21 cellular contexts compared by ENCODE assay signal in the genomic region with DNA sequence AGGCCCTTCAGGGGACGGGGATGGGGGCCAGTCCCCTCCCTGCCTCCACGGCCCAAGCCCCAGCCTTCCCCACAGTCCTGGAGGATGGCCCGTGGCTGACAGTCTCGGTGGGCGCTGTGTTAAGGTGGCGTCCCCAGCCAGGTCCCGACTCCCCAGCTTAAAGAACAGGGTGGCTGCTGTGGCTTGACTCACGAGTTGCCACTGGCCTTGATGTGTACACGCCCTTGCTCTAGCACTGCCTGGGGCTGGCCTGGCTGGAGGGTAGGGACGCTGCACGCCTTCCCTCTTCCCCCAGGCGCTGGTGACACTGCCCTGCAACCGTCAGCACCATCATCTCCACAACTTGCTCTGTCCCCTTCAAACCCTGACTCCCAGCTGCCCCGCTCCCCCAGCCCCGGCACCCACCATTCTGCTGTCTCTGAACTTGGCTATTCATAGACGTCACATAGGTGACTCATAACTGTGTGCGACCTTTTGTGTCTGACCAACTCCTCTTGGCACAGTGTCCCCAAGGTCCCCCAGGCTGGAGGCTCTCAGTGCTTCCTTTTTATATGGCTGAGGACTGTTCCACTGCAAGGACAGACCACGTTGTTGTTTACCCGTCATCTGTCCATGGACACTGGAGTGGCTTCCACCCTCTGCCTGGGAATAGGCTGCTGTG. TPM values are rescaled to one million over a fixed set of nuclear protein-coding genes. Genes with fewer than 3 reads are reported as not detected.
DNase-seq lines count a peak whose midpoint lies in the region; ATAC-seq and TF ChIP-seq lines count a peak whose summit lies in the region.
"Had no signal": no experiment of that assay in that cellular context is flagged by ENCODE, and none has a peak within 500 bp of the region (broad histone marks: within the 10 kb centered on the region; RNA-seq: fewer than 3 reads in every experiment).

No MANE protein-coding gene starts in this region.

- TF ChIP-seq CTCF in glutamatergic neuron (IDR thresholded peaks at IDR 0.05; ENCODE audit: partially characterized antibody, unreplicated experiment) = no peak
- no peak for TF ChIP-seq CTCF in type B pancreatic cell (conservative IDR thresholded peaks at IDR 0.05)

- H3K27ac Mint-ChIP-seq in glutamatergic neuron (ENCODE audit: unreplicated experiment) (peak overlapping the region; percentile 38), type B pancreatic cell (peak overlapping the region; percentile 66)

- no peak overlapping the region for H3K9ac ChIP-seq in SK-N-MC (ENCODE audit: insufficient read length)
- H3K9ac ChIP-seq: KMS-11 had no signal

- no peak for DNase-seq in Right ventricle myocardium inferior (ENCODE audit: missing footprints)
- no peak for DNase-seq in cardiac septum (ENCODE audit: low spot score)
- no peak for DNase-seq in SK-N-MC (ENCODE audit: low read depth, low spot score)
- no peak for DNase-seq in glutamatergic neuron
- DNase-seq in type B pancreatic cell (ENCODE audit: extremely low spot score, unreplicated experiment) = no peak
- no peak for DNase-seq in ACHN
- no peak for DNase-seq in hippocampal formation (lab: John Stamatoyannopoulos, UW)
- DNase-seq: activated CD4-positive, alpha-beta T cell treated with anti-CD3 and anti-CD28 coated beads for 1 hour; activated CD8-positive, alpha-beta memory T cell treated with anti-CD3 and anti-CD28 coated beads, Interleukin-2, amount 50 U/mL, for 4 hours; activated naive CD4-positive, alpha-beta T cell treated with Interleukin-2 at 50 U/mL for 16 hours; cortex of kidney; foreskin keratinocyte; NCI-H1105; NCI-H2171; NCI-H69; retina; T-helper 9 cell had no signal

- H3K4me3 Mint-ChIP-seq in glutamatergic neuron (ENCODE audit: unreplicated experiment) = peak overlapping the region; percentile 46
- H3K4me3 Mint-ChIP-seq in type B pancreatic cell = no peak overlapping the region

- no peaks in the 10 kb centered on the region for H3K36me3 Mint-ChIP-seq in glutamatergic neuron (ENCODE audit: unreplicated experiment)
- H3K36me3 Mint-ChIP-seq in type B pancreatic cell = no peaks in the 10 kb centered on the region

- H3K4me1 Mint-ChIP-seq in glutamatergic neuron (ENCODE audit: low read depth, unreplicated experiment) (peaks cover 11% of the 10 kb centered on the region), type B pancreatic cell (ENCODE audit: unreplicated experiment) (peaks cover 7% of the 10 kb centered on the region)

- in situ Hi-C loops in ACHN (cut with HindIII; ENCODE audit: low pct_ligation_motif_present, low pct_unique_long_range_greater_than_20kb, low sequenced_read_pairs) = no loop called here

- H3K9me3 Mint-ChIP-seq in glutamatergic neuron (ENCODE audit: unreplicated experiment) (peaks cover 13% of the 10 kb centered on the region), type B pancreatic cell (no peaks in the 10 kb centered on the region)

- H3K9me3 ChIP-seq in SK-N-MC (ENCODE audit: low read depth, low read length) = no peaks in the 10 kb centered on the region
- H3K9me3 ChIP-seq: neutrophil had no signal

- H3K4me3 ChIP-seq in SK-N-MC = no peak overlapping the region

- intact Hi-C loops in Right ventricle myocardium inferior (cut with DNase I) (no loop called here), cardiac septum (cut with DNase I) (no loop called here)

- H3K27me3 Mint-ChIP-seq in glutamatergic neuron (ENCODE audit: unreplicated experiment) = peaks cover 6% of the 10 kb centered on the region
- no peaks in the 10 kb centered on the region for H3K27me3 Mint-ChIP-seq in type B pancreatic cell

- H3K36me3 ChIP-seq in SK-N-MC (ENCODE audit: insufficient read depth, low read length) = peaks cover 11% of the 10 kb centered on the region; the same call in 1 of the 2 replicates

- ATAC-seq in Right ventricle myocardium inferior = peak; percentile 12
- no peak for ATAC-seq in GM19351 (IDR thresholded peaks at IDR 0.05; ENCODE audit: unreplicated experiment)
- ATAC-seq: foreskin keratinocyte, left lobe of liver had no signal

- H3K27ac ChIP-seq in SK-N-MC = 0 out of 2 replicates have a peak overlapping the region, but pooled peaks have one; percentile 16
- H3K27ac ChIP-seq: foreskin keratinocyte, KMS-11, neutrophil had no signal

RNA-seq across cellular contexts. Expression of gene GNPTG, which starts 6.3 kb away (rescaled TPM):
- total RNA-seq in Right ventricle myocardium inferior (35.0 TPM), cardiac septum (32.3 TPM), glutamatergic neuron (ENCODE audit: unreplicated experiment) (50.5 TPM), type B pancreatic cell (ENCODE audit: low replicate concordance) (55.6 and 68.5 TPM in 2 replicates)

RNA-seq across cellular contexts. Expression of gene TSR3, which starts 6.4 kb away (rescaled TPM):
- total RNA-seq in Right ventricle myocardium inferior (54.6 TPM), cardiac septum (55.0 TPM), glutamatergic neuron (ENCODE audit: unreplicated experiment) (52.5 TPM), type B pancreatic cell (ENCODE audit: low replicate concordance) (53.1 and 54.0 TPM in 2 replicates)

RNA-seq across cellular contexts. Expression of gene BAIAP3, which starts 24.6 kb away (rescaled TPM):
- 1.9 TPM for total RNA-seq in Right ventricle myocardium inferior
- 3.8 TPM for total RNA-seq in cardiac septum
- 26.7 TPM for total RNA-seq in glutamatergic neuron (ENCODE audit: unreplicated experiment)
- total RNA-seq in type B pancreatic cell (ENCODE audit: low replicate concordance) = 5.0 and 6.9 TPM in 2 replicates

RNA-seq across cellular contexts. Expression of gene UBE2I, which starts 48.6 kb away (rescaled TPM):
- 89.4 TPM for total RNA-seq in Right ventricle myocardium inferior
- total RNA-seq in cardiac septum = 86.6 TPM
- 256 TPM for total RNA-seq in glutamatergic neuron (ENCODE audit: unreplicated experiment)
- 157 and 170 TPM in 2 replicates for total RNA-seq in type B pancreatic cell (ENCODE audit: low replicate concordance)

RNA-seq across cellular contexts. Expression of gene UNKL, which starts 56.5 kb away (rescaled TPM):
- total RNA-seq in Right ventricle myocardium inferior (11.3 TPM), cardiac septum (7.4 TPM), glutamatergic neuron (ENCODE audit: unreplicated experiment) (30.7 TPM), type B pancreatic cell (ENCODE audit: low replicate concordance) (20.3 and 26.1 TPM in 2 replicates)
